ENCODE assay signal across 8 cellular contexts in the genomic region with DNA sequence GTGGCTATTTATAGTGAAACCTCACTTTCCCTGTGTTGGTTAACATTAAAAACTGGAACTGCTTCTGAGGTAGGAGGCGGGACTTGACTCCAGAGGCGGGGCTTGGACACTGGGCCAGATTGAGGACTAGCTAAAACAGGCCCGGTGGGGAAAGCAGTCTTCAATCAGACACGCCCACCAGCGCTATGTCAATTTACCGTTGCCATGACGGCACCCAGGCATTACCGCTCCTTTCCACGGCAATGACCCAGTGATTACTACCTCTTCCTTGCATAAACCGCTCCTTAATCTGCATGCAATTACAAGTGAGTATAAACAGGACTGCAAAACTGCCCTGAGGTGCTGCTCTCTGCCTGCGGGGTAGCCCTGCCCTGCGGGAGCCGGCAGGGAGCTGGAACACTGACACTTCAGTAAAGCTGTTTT. TPM values are rescaled to one million over a fixed set of nuclear protein-coding genes. Genes with fewer than 3 reads are reported as not detected.
DNase-seq lines count a peak whose midpoint lies in the region; ATAC-seq and TF ChIP-seq lines count a peak whose summit lies in the region.

No MANE protein-coding gene starts in this region.

- H3K9ac ChIP-seq in Karpas-422 (ENCODE audit: low read length) (no peak overlapping the region), rectal smooth muscle tissue (ENCODE audit: low read length) (no peak overlapping the region)

- CTCF ChIA-PET in CD8-positive, alpha-beta memory T cell (lab: Charles Lee) = no interaction called here
- CTCF ChIA-PET in PC-9 (lab: Charles Lee) = no interaction called here

- H3K36me3 Mint-ChIP-seq in CD8-positive, alpha-beta memory T cell = no peaks in the 10 kb centered on the region
- H3K36me3 Mint-ChIP-seq in activated naive CD8-positive, alpha-beta T cell treated with anti-CD3 and anti-CD28 coated beads, Interleukin-2, amount 10 ng/mL, durations not matched to agents 7 days and 5 days = no peaks in the 10 kb centered on the region

- TF ChIP-seq CTCF in PC-9 (conservative IDR thresholded peaks at IDR 0.05) = no peak
- no peak for TF ChIP-seq CTCF in left ventricle myocardium inferior (IDR thresholded peaks at IDR 0.05; ENCODE audit: borderline replicate concordance)

- ATAC-seq in activated naive CD8-positive, alpha-beta T cell treated with anti-CD3 and anti-CD28 coated beads, Interleukin-2, amount 10 ng/mL, durations not matched to agents 7 days and 5 days (ENCODE audit: low read depth) = peak; percentile 55
- ATAC-seq in HG03469 (IDR thresholded peaks at IDR 0.05; ENCODE audit: unreplicated experiment) (no peak), GM18870 (IDR thresholded peaks at IDR 0.05; ENCODE audit: unreplicated experiment) (no peak)

- H3K4me2 ChIP-seq in Karpas-422 (ENCODE audit: low read depth, low read length, poor library complexity, severe bottlenecking) (no peak overlapping the region), PC-9 (peak overlapping the region; percentile 65)

- no peaks in the 10 kb centered on the region for H4K20me1 ChIP-seq in Karpas-422 (ENCODE audit: insufficient read depth, low read depth, low read length)
- H4K20me1 ChIP-seq in PC-9 (ENCODE audit: insufficient read depth) = no peaks in the 10 kb centered on the region

- H3K9me3 Mint-ChIP-seq in CD8-positive, alpha-beta memory T cell = peaks cover 0 to 2% (median 0%) of the 10 kb centered on the region in 5 donors
- no peaks in the 10 kb centered on the region for H3K9me3 Mint-ChIP-seq in activated naive CD8-positive, alpha-beta T cell treated with anti-CD3 and anti-CD28 coated beads, Interleukin-2, amount 10 ng/mL, durations not matched to agents 7 days and 5 days

- H3K9me3 ChIP-seq in CD8-positive, alpha-beta memory T cell (ENCODE audit: low read length) = no peaks in the 10 kb centered on the region
- H3K9me3 ChIP-seq in Karpas-422 (ENCODE audit: low read length) (no peaks in the 10 kb centered on the region), PC-9 (ENCODE audit: insufficient read depth, low read depth) (peaks cover 3% of the 10 kb centered on the region; the same call in 1 of the 2 replicates), left ventricle myocardium inferior (replicated peaks) (peaks cover 4% of the 10 kb centered on the region)

- POLR2A ChIA-PET in CD8-positive, alpha-beta memory T cell (lab: Charles Lee) = no interaction called here
- POLR2A ChIA-PET in PC-9 (lab: Charles Lee; ENCODE audit: unreplicated experiment) = interaction anchor here (0.5 to 0.7 kb wide), 7 partner anchors 12 to 540 kb away, joined by 3 to 26 read pairs (median 4); no protein-coding TSS in a partner anchor
- POLR2A ChIA-PET in activated naive CD8-positive, alpha-beta T cell treated with anti-CD3 and anti-CD28 coated beads, Interleukin-2, amount 10 ng/mL, durations not matched to agents 7 days and 5 days (lab: Charles Lee) = no interaction called here

- H3K9me2 ChIP-seq in Karpas-422 (replicated peaks; ENCODE audit: insufficient read depth, low read length) (no peaks in the 10 kb centered on the region), PC-9 (ENCODE audit: insufficient read depth) (no peaks in the 10 kb centered on the region)

- H3K27me3 ChIP-seq in CD8-positive, alpha-beta memory T cell (ENCODE audit: insufficient read depth, low read length, poor library complexity, severe bottlenecking) = no peaks in the 10 kb centered on the region
- H3K27me3 ChIP-seq in Karpas-422 (ENCODE audit: low read length) (no peaks in the 10 kb centered on the region), PC-9 (ENCODE audit: insufficient read depth, low read depth) (no peaks in the 10 kb centered on the region), left ventricle myocardium inferior (ENCODE audit: low read depth) (no peaks in the 10 kb centered on the region), rectal smooth muscle tissue (ENCODE audit: control insufficient read depth, insufficient read depth, low read length) (no peaks in the 10 kb centered on the region)

- intact Hi-C loops in PC-9 (cut with micrococcal nuclease; ENCODE audit: unreplicated experiment) = loop anchor here (1.0 to 5.0 kb wide), 4 partner anchors 35 to 150 kb away; a partner anchor contains a TSS
- intact Hi-C loops in left ventricle myocardium inferior (cut with micrococcal nuclease) = no loop called here

- H3K27me3 Mint-ChIP-seq in CD8-positive, alpha-beta memory T cell = peaks cover 18 to 40% of the 10 kb centered on the region in 2 donors
- peaks cover 25% of the 10 kb centered on the region for H3K27me3 Mint-ChIP-seq in activated naive CD8-positive, alpha-beta T cell treated with anti-CD3 and anti-CD28 coated beads, Interleukin-2, amount 10 ng/mL, durations not matched to agents 7 days and 5 days

- H3K4me3 Mint-ChIP-seq in CD8-positive, alpha-beta memory T cell = no peak overlapping the region
- no peak overlapping the region for H3K4me3 Mint-ChIP-seq in activated naive CD8-positive, alpha-beta T cell treated with anti-CD3 and anti-CD28 coated beads, Interleukin-2, amount 10 ng/mL, durations not matched to agents 7 days and 5 days

- no peaks in the 10 kb centered on the region for H3K4me1 ChIP-seq in CD8-positive, alpha-beta memory T cell (ENCODE audit: insufficient read depth, low read length)
- H3K4me1 ChIP-seq in Karpas-422 (ENCODE audit: low read length) (peaks cover 17% of the 10 kb centered on the region), PC-9 (replicated peaks; ENCODE audit: insufficient read depth) (peaks cover 46% of the 10 kb centered on the region), left ventricle myocardium inferior (peaks cover 50% of the 10 kb centered on the region), rectal smooth muscle tissue (ENCODE audit: control insufficient read depth, insufficient read depth, low read length) (peaks cover 18% of the 10 kb centered on the region)

- H3K79me2 ChIP-seq in Karpas-422 (ENCODE audit: low read length) = no peaks in the 10 kb centered on the region
- no peaks in the 10 kb centered on the region for H3K79me2 ChIP-seq in PC-9 (ENCODE audit: low read depth)

- peak in 3 of 5 donors; percentile 17 to 56 (median 25) for DNase-seq in CD8-positive, alpha-beta memory T cell
- DNase-seq in Karpas-422 (peak; percentile 72), PC-9 (peak; percentile 95 to 96), left ventricle myocardium inferior (peak; percentile 87)
- DNase-seq in activated naive CD8-positive, alpha-beta T cell treated with anti-CD3 and anti-CD28 coated beads, Interleukin-2, amount 10 ng/mL, durations not matched to agents 7 days and 5 days = no peak

- H3K36me3 ChIP-seq in CD8-positive, alpha-beta memory T cell (ENCODE audit: insufficient read depth, low read length) = no peaks in the 10 kb centered on the region
- H3K36me3 ChIP-seq in Karpas-422 (ENCODE audit: insufficient read depth, low read length) = no peaks in the 10 kb centered on the region
- no peaks in the 10 kb centered on the region for H3K36me3 ChIP-seq in PC-9 (ENCODE audit: low read depth)
- H3K36me3 ChIP-seq in left ventricle myocardium inferior = no peaks in the 10 kb centered on the region
- H3K36me3 ChIP-seq in rectal smooth muscle tissue (ENCODE audit: control insufficient read depth, insufficient read depth, low read length) = no peaks in the 10 kb centered on the region

- no peak overlapping the region for H3K27ac ChIP-seq in CD8-positive, alpha-beta memory T cell (ENCODE audit: low read depth, low read length)
- no peak overlapping the region for H3K27ac ChIP-seq in Karpas-422 (ENCODE audit: low read length)
- no peak overlapping the region for H3K27ac ChIP-seq in PC-9
- H3K27ac ChIP-seq in left ventricle myocardium inferior (replicated peaks) = peak overlapping the region; percentile 67
- peak overlapping the region; percentile 67 for H3K27ac ChIP-seq in rectal smooth muscle tissue (ENCODE audit: low read depth, low read length)

- H3K4me1 Mint-ChIP-seq in CD8-positive, alpha-beta memory T cell = peaks cover 4 to 10% (median 7%) of the 10 kb centered on the region in 3 donors
- peaks cover 8% of the 10 kb centered on the region for H3K4me1 Mint-ChIP-seq in activated naive CD8-positive, alpha-beta T cell treated with anti-CD3 and anti-CD28 coated beads, Interleukin-2, amount 10 ng/mL, durations not matched to agents 7 days and 5 days

- no peak overlapping the region for H3K4me3 ChIP-seq in CD8-positive, alpha-beta memory T cell (ENCODE audit: low read length)
- no peak overlapping the region for H3K4me3 ChIP-seq in Karpas-422 (ENCODE audit: low read length)
- peak overlapping the region; percentile 9; the same call in 1 of the 2 replicates for H3K4me3 ChIP-seq in PC-9
- H3K4me3 ChIP-seq in left ventricle myocardium inferior = peak overlapping the region; percentile 22
- peak overlapping the region; percentile 25 for H3K4me3 ChIP-seq in rectal smooth muscle tissue (ENCODE audit: low read length)

- H3K27ac Mint-ChIP-seq in CD8-positive, alpha-beta memory T cell = peak overlapping the region in 3 of 8 donors; percentile 18 to 29 (median 20)
- H3K27ac Mint-ChIP-seq in activated naive CD8-positive, alpha-beta T cell treated with anti-CD3 and anti-CD28 coated beads, Interleukin-2, amount 10 ng/mL, durations not matched to agents 7 days and 5 days = no peak overlapping the region

- no peak overlapping the region for H2AFZ ChIP-seq in Karpas-422 (ENCODE audit: low read length)
- H2AFZ ChIP-seq in PC-9 = no peak overlapping the region

- peaks cover 36% of the 10 kb centered on the region for H3F3A ChIP-seq in PC-9 (ENCODE audit: insufficient read depth, low read depth)

- BruUV-seq in PC-9 (replicated peaks; lab: Mats Ljungman, UMichigan) = no TSS peak

RNA-seq across cellular contexts. Expression of a gene that starts 35.3 kb away (rescaled TPM):
- total RNA-seq in CD8-positive, alpha-beta memory T cell = 100 to 1,000 TPM; 188 to 192 TPM
- polyA plus RNA-seq in CD8-positive, alpha-beta memory T cell = 128 TPM
- 29.9 and 30.7 TPM in 2 replicates for total RNA-seq in Karpas-422 (2014; rRNA removed; shearing (Covaris generic); ENCODE audit: low replicate concordance)
- total RNA-seq in PC-9 (2021) (221 and 238 TPM in 2 replicates), left ventricle myocardium inferior (97.1 TPM)
- 100 to 1,000 TPM; 158 to 164 TPM for total RNA-seq in activated naive CD8-positive, alpha-beta T cell treated with anti-CD3 and anti-CD28 coated beads, Interleukin-2, amount 10 ng/mL, durations not matched to agents 7 days and 5 days

Comparison
In these comparisons a context has a peak if more than half of its experiments do, and no peak if none do; other contexts are left out.
1. H3K27ac ChIP-seq: peak in left ventricle myocardium inferior (single experiment) and rectal smooth muscle tissue (single experiment); none in CD8-positive, alpha-beta memory T cell (single experiment), Karpas-422 (single experiment) and PC-9 (single experiment).
2. H3K4me3 ChIP-seq: peak in PC-9 (single experiment), left ventricle myocardium inferior (single experiment) and rectal smooth muscle tissue (single experiment); none in CD8-positive, alpha-beta memory T cell (single experiment) and Karpas-422 (single experiment).